In the genomic region with DNA sequence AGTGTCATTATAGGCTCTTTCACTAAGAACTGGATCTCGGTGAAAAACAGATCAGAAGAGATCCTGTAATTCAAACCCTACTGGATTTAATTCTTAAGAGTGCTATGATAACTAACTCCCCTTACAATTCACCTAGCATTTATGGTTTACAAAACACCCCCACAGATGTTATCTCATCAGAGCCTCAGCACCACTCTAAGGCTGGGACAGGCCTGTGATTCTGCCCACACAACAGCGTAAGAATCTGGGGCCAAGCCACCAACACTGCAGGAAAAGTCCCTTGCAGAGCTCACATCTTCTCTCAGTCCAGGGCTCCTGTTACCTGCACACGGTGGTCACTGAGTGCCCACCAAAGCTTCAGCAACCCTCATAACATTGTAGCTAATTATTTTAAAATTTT, we compare ENCODE assay signal across 22 cellular contexts.
"Had no signal": no experiment of that assay in that cellular context is flagged by ENCODE, and none has a peak within 500 bp of the region (broad histone marks: within the 10 kb centered on the region; RNA-seq: fewer than 3 reads in every experiment).

No MANE protein-coding gene starts in this region.

- H3K4me3 ChIP-seq: cardiac muscle cell, K562, Peyer's patch, SJSA1 had no signal

- H3K27me3 ChIP-seq: brain microvascular endothelial cell, Peyer's patch had no signal

- DNase-seq: activated B cell treated with CpG ODN at 0.5 μM for 24 hours; activated CD4-positive, alpha-beta T cell treated with anti-CD3 and anti-CD28 coated beads for 1 hour; activated CD4-positive, alpha-beta T cell treated with anti-CD3 and anti-CD28 coated beads, Interleukin-2, amount 10 ng/mL, durations not matched to agents 24 days and 14 days; activated CD4-positive, alpha-beta T cell treated with anti-CD3 and anti-CD28 coated beads, Interleukin-2, amount 50 U/mL, for 48 hours; activated CD8-positive, alpha-beta memory T cell treated with anti-CD3 and anti-CD28 coated beads, Interleukin-2, amount 10 ng/mL, durations not matched to agents 7 days and 5 days; activated effector memory CD4-positive, alpha-beta T cell treated with anti-CD3 and anti-CD28 coated beads, Interleukin-2, amount 50 U/mL, for 16 hours; activated naive CD4-positive, alpha-beta T cell treated with Interleukin-2 at 50 U/mL for 16 hours; activated naive CD8-positive, alpha-beta T cell treated with anti-CD3 and anti-CD28 coated beads, Interleukin-2, amount 50 U/mL, for 24 hours; activated T-cell treated with anti-CD3 and anti-CD28 coated beads, Interleukin-2, amount 50 U/mL, for 24 hours; amniotic stem cell; brain microvascular endothelial cell; Kasumi-1; NCI-H1436 treated with DMSO at 0.1 percent for 48 hours; NCI-H187; NCI-H446 treated with DMSO at 0.1 percent for 48 hours; NCI-H524 treated with DMSO at 0.1 percent for 48 hours; NCI-H774; Peyer's patch; SHP77 had no signal

- H3K27ac ChIP-seq: brain microvascular endothelial cell, cardiac muscle cell, Peyer's patch, SJSA1 had no signal
